In genomic region chr4:139645458-139645857, GRCh38 we compare ENCODE assay signal across 18 cellular contexts. TPM values are rescaled to one million over a fixed set of nuclear protein-coding genes. Genes with fewer than 3 reads are reported as not detected.
DNase-seq lines count a peak whose midpoint lies in the region; ATAC-seq and TF ChIP-seq lines count a peak whose summit lies in the region.
"Had no signal": no experiment of that assay in that cellular context is flagged by ENCODE, and none has a peak within 500 bp of the region (broad histone marks: within the 10 kb centered on the region; RNA-seq: fewer than 3 reads in every experiment).

No MANE protein-coding gene starts in this region.

- no peak overlapping the region for H3K4me3 Mint-ChIP-seq in activated CD8-positive, alpha-beta T cell treated with anti-CD3 and anti-CD28 coated beads, Interleukin-2, amount 10 ng/mL, durations not matched to agents 7 days and 5 days

- H3K36me3 ChIP-seq in esophagus squamous epithelium, result no peaks in the 10 kb centered on the region
- H3K36me3 ChIP-seq: MG63 had no signal

- H3K27ac ChIP-seq in RWPE1 (peak overlapping the region; percentile 78), esophagus squamous epithelium (peak overlapping the region; percentile 79 to 92 (median 86))
- H3K27ac ChIP-seq: C4-2B, KMS-11 had no signal

- peak overlapping the region in 1 of 4 donors; percentile 37 for H3K4me3 ChIP-seq in esophagus squamous epithelium
- H3K4me3 ChIP-seq: MG63 had no signal

- peak; percentile 28 for DNase-seq in Ammon's horn (ENCODE audit: low spot score)
- peak; percentile 81 for DNase-seq in RWPE1 (ENCODE audit: low spot score)
- DNase-seq in esophagus squamous epithelium (lab: John Stamatoyannopoulos, UW), result no peak
- peak; percentile 69 for DNase-seq in myocyte (ENCODE audit: low read depth)
- DNase-seq in left cardiac atrium, result no peak
- DNase-seq in MV-4-11 (lab: John Stamatoyannopoulos, UW), result no peak
- no peak for DNase-seq in activated CD8-positive, alpha-beta T cell treated with anti-CD3 and anti-CD28 coated beads, Interleukin-2, amount 10 ng/mL, durations not matched to agents 7 days and 5 days
- DNase-seq: EL, H7, MG63, NCI-H1105, NCI-H1694, NCI-H2107, NCI-H226, NCI-H524 treated with DMSO at 0.1 percent for 48 hours, SHP77 treated with DMSO at 0.1 percent for 48 hours had no signal

- no peaks in the 10 kb centered on the region for H3K4me1 Mint-ChIP-seq in activated CD8-positive, alpha-beta T cell treated with anti-CD3 and anti-CD28 coated beads, Interleukin-2, amount 10 ng/mL, durations not matched to agents 7 days and 5 days (ENCODE audit: low read depth)

- 27 to 53% methylated on average over 6 of the region's 6 CpGs for WGBS in esophagus squamous epithelium, 2 donors

- H3K4me1 ChIP-seq in esophagus squamous epithelium, result peaks cover 0 to 26% (median 7%) of the 10 kb centered on the region in 3 donors

- no peak for TF ChIP-seq POLR2A in esophagus squamous epithelium (IDR thresholded peaks at IDR 0.05)

- POLR2A ChIA-PET in RWPE1 (lab: Yijun Ruan, JAX; ENCODE audit: low non-redundant PET), result interaction anchor here (0.9 kb wide), 1 partner anchor 41 kb away, joined by 3 read pairs; no protein-coding TSS in a partner anchor
- POLR2A ChIA-PET in activated CD8-positive, alpha-beta T cell treated with anti-CD3 and anti-CD28 coated beads, Interleukin-2, amount 10 ng/mL, durations not matched to agents 7 days and 5 days (lab: Charles Lee), result no interaction called here

- H3K36me3 Mint-ChIP-seq in activated CD8-positive, alpha-beta T cell treated with anti-CD3 and anti-CD28 coated beads, Interleukin-2, amount 10 ng/mL, durations not matched to agents 7 days and 5 days (ENCODE audit: low read depth), result no peaks in the 10 kb centered on the region

- intact Hi-C loops in esophagus squamous epithelium (cut with DNase I) (no loop called here), left cardiac atrium (cut with DNase I) (no loop called here)

- no peaks in the 10 kb centered on the region for H3K27me3 ChIP-seq in esophagus squamous epithelium
- H3K27me3 ChIP-seq: MG63 had no signal

- H3K9me3 ChIP-seq in esophagus squamous epithelium, result no peaks in the 10 kb centered on the region
- H3K9me3 ChIP-seq: MG63 had no signal

- no peaks in the 10 kb centered on the region for H3K9me3 Mint-ChIP-seq in activated CD8-positive, alpha-beta T cell treated with anti-CD3 and anti-CD28 coated beads, Interleukin-2, amount 10 ng/mL, durations not matched to agents 7 days and 5 days (ENCODE audit: insufficient read depth)

- TF ChIP-seq CTCF in RWPE1 (conservative IDR thresholded peaks at IDR 0.05; ENCODE audit: low read depth) (no peak), esophagus squamous epithelium (IDR thresholded peaks at IDR 0.05) (no peak)

- CTCF ChIA-PET in RWPE1 (lab: Yijun Ruan, JAX), result interaction anchor here (1.5 to 1.9 kb wide), 2 partner anchors 11 to 42 kb away, joined by 7 to 9 read pairs; no protein-coding TSS in a partner anchor
- CTCF ChIA-PET in activated CD8-positive, alpha-beta T cell treated with anti-CD3 and anti-CD28 coated beads, Interleukin-2, amount 10 ng/mL, durations not matched to agents 7 days and 5 days (lab: Charles Lee), result interaction anchor here (1.6 to 1.7 kb wide), 2 partner anchors 8 to 42 kb away, joined by 4 to 6 read pairs; no protein-coding TSS in a partner anchor

- no peak overlapping the region for H3K27ac Mint-ChIP-seq in activated CD8-positive, alpha-beta T cell treated with anti-CD3 and anti-CD28 coated beads, Interleukin-2, amount 10 ng/mL, durations not matched to agents 7 days and 5 days

- ATAC-seq in left cardiac atrium, result no peak
- no peak for ATAC-seq in activated CD8-positive, alpha-beta T cell treated with anti-CD3 and anti-CD28 coated beads, Interleukin-2, amount 10 ng/mL, durations not matched to agents 7 days and 5 days

- peaks cover 5% of the 10 kb centered on the region for H3K27me3 Mint-ChIP-seq in activated CD8-positive, alpha-beta T cell treated with anti-CD3 and anti-CD28 coated beads, Interleukin-2, amount 10 ng/mL, durations not matched to agents 7 days and 5 days (ENCODE audit: low read depth)

RNA-seq across cellular contexts. Expression of gene MGST2, which starts 20.2 kb away (rescaled TPM):
- total RNA-seq in esophagus squamous epithelium (100 to 1,000 TPM; 105 to 209 (median 158) TPM), myocyte (16.1 and 17.8 TPM in 2 replicates), left cardiac atrium (10 to 100 TPM; 87.4 to 95.1 TPM)
- polyA plus RNA-seq in myocyte (2012), result 17.1 TPM
- total RNA-seq in activated CD8-positive, alpha-beta T cell treated with anti-CD3 and anti-CD28 coated beads, Interleukin-2, amount 10 ng/mL, durations not matched to agents 7 days and 5 days, result 10 to 100 TPM; 12.8 to 13.4 TPM

Comparison
In these comparisons a context has a peak if more than half of its experiments do, and no peak if none do; other contexts are left out.
1. DNase-seq: peak in Ammon's horn (single experiment), RWPE1 (single experiment) and myocyte (single experiment); none in esophagus squamous epithelium (single experiment), left cardiac atrium (single experiment), MV-4-11 (single experiment) and activated CD8-positive, alpha-beta T cell treated with anti-CD3 and anti-CD28 coated beads, Interleukin-2, amount 10 ng/mL, durations not matched to agents 7 days and 5 days (single experiment).